ENCODE assay signal across 11 cellular contexts in genomic region chr20:63280929-63281545, GRCh38. TPM values are rescaled to one million over a fixed set of nuclear protein-coding genes. Genes with fewer than 3 reads are reported as not detected.
DNase-seq lines count a peak whose midpoint lies in the region; ATAC-seq and TF ChIP-seq lines count a peak whose summit lies in the region.
"Had no signal": no experiment of that assay in that cellular context is flagged by ENCODE, and none has a peak within 500 bp of the region (broad histone marks: within the 10 kb centered on the region; RNA-seq: fewer than 3 reads in every experiment).

No MANE protein-coding gene starts in this region.

- no peak for ATAC-seq in HG03439 (IDR thresholded peaks at IDR 0.05; ENCODE audit: unreplicated experiment)

- H3K27ac Mint-ChIP-seq in CD14-positive monocyte = no peak overlapping the region

- in situ Hi-C loops in astrocyte of the cerebellum (cut with HindIII; ENCODE audit: low sequenced_read_pairs) = no loop called here

- H3K27me3 ChIP-seq in HL-60 (ENCODE audit: insufficient read depth, poor library complexity, severe bottlenecking) (no peaks in the 10 kb centered on the region), neural cell (ENCODE audit: insufficient read depth, low read depth, low read length) (no peaks in the 10 kb centered on the region)

- intact Hi-C loops in CD14-positive monocyte (cut with micrococcal nuclease) = no loop called here

- no peaks in the 10 kb centered on the region for H3K9me2 ChIP-seq in neural cell (ENCODE audit: insufficient read depth, low read length)

- H3K9ac ChIP-seq in neural cell (ENCODE audit: low read length) = no peak overlapping the region

- no peaks in the 10 kb centered on the region for H3K79me2 ChIP-seq in neural cell (replicated peaks; ENCODE audit: insufficient read depth, low read length)

- no peak for TF ChIP-seq EP300 in neural cell (conservative IDR thresholded peaks at IDR 0.05; ENCODE audit: poor library complexity, severe bottlenecking)

- TF ChIP-seq RAD21 in neural cell (conservative IDR thresholded peaks at IDR 0.05) = no peak

- H3K4me2 ChIP-seq in neural cell (ENCODE audit: low read length) = no peak overlapping the region

- DNase-seq in EH (ENCODE audit: low read depth) (peak; percentile 16), HL-60 (ENCODE audit: low read depth in 1 of 2, low spot score in 1 of 2) (no peak), astrocyte of the cerebellum (ENCODE audit: low read depth) (no peak), CD14-positive monocyte (ENCODE audit: low spot score) (no peak), foreskin melanocyte (no peak)
- DNase-seq: central memory CD4-positive, alpha-beta T cell; naive B cell; NCI-H2107; stimulated activated CD4-positive, alpha-beta T cell treated with anti-CD3 and anti-CD28 coated beads, Interleukin-2, amount 100 ng/mL, for 24 hours had no signal

- H2AFZ ChIP-seq in neural cell (ENCODE audit: low read depth, low read length) = no peak overlapping the region

- no peaks in the 10 kb centered on the region for H4K20me1 ChIP-seq in neural cell (ENCODE audit: insufficient read depth)

- no peak overlapping the region for H3K27ac ChIP-seq in HL-60 (replicated peaks)
- H3K27ac ChIP-seq in neural cell (ENCODE audit: low read length) = no peak overlapping the region

- no peak overlapping the region for H3K4me3 Mint-ChIP-seq in CD14-positive monocyte
- H3K4me3 Mint-ChIP-seq: naive B cell had no signal

- no peaks in the 10 kb centered on the region for H3K9me3 ChIP-seq in neural cell (ENCODE audit: low read length)

- peaks cover 54 to 91% of the 10 kb centered on the region in 2 donors for H3K36me3 Mint-ChIP-seq in CD14-positive monocyte
- H3K36me3 Mint-ChIP-seq: naive B cell had no signal

- peaks cover 6% of the 10 kb centered on the region for H3K4me1 Mint-ChIP-seq in CD14-positive monocyte

- no peaks in the 10 kb centered on the region for H3K9me3 Mint-ChIP-seq in CD14-positive monocyte
- H3K9me3 Mint-ChIP-seq: naive B cell had no signal

- H3K36me3 ChIP-seq in neural cell (ENCODE audit: insufficient read depth, low read length) = no peaks in the 10 kb centered on the region

- H3K27me3 Mint-ChIP-seq in CD14-positive monocyte (ENCODE audit: low read depth in 3 of 3) = peaks cover 0 to 2% (median 0%) of the 10 kb centered on the region in 3 donors
- H3K27me3 Mint-ChIP-seq: naive B cell had no signal

- peak; percentile 22 for TF ChIP-seq CTCF in HL-60 (IDR thresholded peaks at IDR 0.05; ENCODE audit: insufficient read depth, low read length)
- peak; percentile 42 for TF ChIP-seq CTCF in astrocyte of the cerebellum (IDR thresholded peaks at IDR 0.05; ENCODE audit: low read depth, low read length, missing control alignments)
- peak; percentile 34 for TF ChIP-seq CTCF in neural cell (IDR thresholded peaks at IDR 0.05; ENCODE audit: poor library complexity, severe bottlenecking)
- TF ChIP-seq CTCF in CD14-positive monocyte (IDR thresholded peaks at IDR 0.05) = no peak

- H3K4me3 ChIP-seq in HL-60 (replicated peaks; ENCODE audit: insufficient read depth, low read length) (no peak overlapping the region), astrocyte of the cerebellum (ENCODE audit: low read depth, low read length) (no peak overlapping the region), neural cell (ENCODE audit: low read length) (no peak overlapping the region)

- H3F3A ChIP-seq in neural cell (ENCODE audit: insufficient read depth, low read length, poor library complexity, severe bottlenecking) = no peaks in the 10 kb centered on the region

TF ChIP-seq in neural cell, 6 proteins besides CTCF, POLR2A, EP300 and RAD21:
- no peak for TF ChIP-seq TAF1 (IDR thresholded peaks at IDR 0.05; ENCODE audit: low read depth)
- TF ChIP-seq REST (IDR thresholded peaks at IDR 0.05; ENCODE audit: borderline replicate concordance) = no peak
- TF ChIP-seq POLR2AphosphoS5 (IDR thresholded peaks at IDR 0.05) = no peak
- TF ChIP-seq EZH2 (IDR thresholded peaks at IDR 0.05; ENCODE audit: borderline replicate concordance, insufficient read depth, low read length, poor library complexity, severe bottlenecking) = no peak
- TF ChIP-seq SMC3 (conservative IDR thresholded peaks at IDR 0.05; ENCODE audit: poor library complexity) = no peak
- TF ChIP-seq MXI1 (conservative IDR thresholded peaks at IDR 0.05; ENCODE audit: poor library complexity, severe bottlenecking) = no peak

RNA-seq across cellular contexts. Expression of gene ARFGAP1, which starts 8.4 kb away (rescaled TPM):
- polyA plus RNA-seq in neural cell = 70.2 and 82.0 TPM in 2 replicates
- polyA minus RNA-seq in neural cell = 40.6 and 47.7 TPM in 2 replicates
- polyA plus RNA-seq in CD14-positive monocyte = 10 to 100 TPM; 11.2 to 14.1 TPM

RNA-seq across cellular contexts. Expression of gene COL20A1, which starts 11.9 kb away (rescaled TPM):
- polyA plus RNA-seq in neural cell = 0.46 and 1.1 TPM in 2 replicates
- not detected in 2 replicates for polyA minus RNA-seq in neural cell
- polyA plus RNA-seq in CD14-positive monocyte = not detected

RNA-seq across cellular contexts. Expression of gene NKAIN4, which starts 26.8 kb away (rescaled TPM):
- polyA plus RNA-seq in neural cell (11.2 and 18.7 TPM in 2 replicates), CD14-positive monocyte (not detected)
- 5.4 TPM in 2 replicates for polyA minus RNA-seq in neural cell

RNA-seq across cellular contexts. Expression of gene BIRC7, which starts 45.3 kb away (rescaled TPM):
- polyA plus RNA-seq in neural cell (not detected in 2 replicates), CD14-positive monocyte (not detected)
- polyA minus RNA-seq in neural cell = not detected in 2 replicates

Comparison
In these comparisons a context has a peak if more than half of its experiments do, and no peak if none do; other contexts are left out.
1. RNA of gene NKAIN4, which starts 26.8 kb away (polyA plus RNA-seq): 11.2 to 18.7 TPM in neural cell; not detected in CD14-positive monocyte; every median in the first group is over 10 times any median in the second.